In the genomic region with DNA sequence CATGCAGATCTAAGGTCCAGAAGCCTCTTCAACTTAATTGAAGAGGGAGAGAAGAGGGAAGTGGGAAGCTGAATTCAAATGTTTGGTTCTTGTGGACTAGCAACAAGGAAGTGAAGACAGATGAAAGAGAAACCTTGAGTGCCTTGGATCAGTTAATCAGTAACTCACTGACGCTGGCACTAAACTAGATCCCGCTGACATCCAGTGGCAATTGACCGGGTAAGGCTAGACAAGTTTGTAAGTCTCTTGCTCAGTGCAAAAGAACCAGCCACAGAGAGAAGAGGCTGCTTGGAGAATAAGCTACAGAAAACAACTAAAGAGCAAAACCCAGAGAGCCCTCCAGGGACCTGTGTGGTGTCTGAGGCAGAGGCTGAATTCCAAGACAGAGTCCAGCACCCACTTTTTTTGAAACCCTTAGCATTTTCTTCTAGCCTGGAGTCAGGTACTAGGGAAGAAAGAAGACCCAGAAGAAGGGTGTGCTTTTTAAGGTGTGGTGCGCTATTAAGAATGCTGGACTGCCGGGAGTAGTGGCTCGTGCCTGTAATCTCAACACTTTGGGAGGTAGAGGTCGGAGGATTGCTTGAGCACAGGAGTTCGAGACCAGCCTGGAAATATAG, we compare ENCODE assay signal across 8 cellular contexts. TPM values are rescaled to one million over a fixed set of nuclear protein-coding genes. Genes with fewer than 3 reads are reported as not detected.
DNase-seq lines count a peak whose midpoint lies in the region; ATAC-seq and TF ChIP-seq lines count a peak whose summit lies in the region.

No MANE protein-coding gene starts in this region.

- no peaks in the 10 kb centered on the region for H3F3A ChIP-seq in PC-9 (ENCODE audit: insufficient read depth, low read depth)

- intact Hi-C loops in PC-9 (cut with micrococcal nuclease; ENCODE audit: unreplicated experiment), result no loop called here
- intact Hi-C loops in CD4-positive, alpha-beta T cell (cut with DNase I, micrococcal nuclease), result no loop called here

- H3K36me3 Mint-ChIP-seq in nephron (ENCODE audit: low read depth), result peaks cover 9% of the 10 kb centered on the region
- no peaks in the 10 kb centered on the region for H3K36me3 Mint-ChIP-seq in glutamatergic neuron (ENCODE audit: unreplicated experiment)
- H3K36me3 Mint-ChIP-seq in CD4-positive, alpha-beta T cell (ENCODE audit: low read depth), result no peaks in the 10 kb centered on the region
- no peaks in the 10 kb centered on the region for H3K36me3 Mint-ChIP-seq in activated CD8-positive, alpha-beta T cell treated with anti-CD3 and anti-CD28 coated beads, Interleukin-2, amount 10 ng/mL, durations not matched to agents 7 days and 5 days (ENCODE audit: low read depth)

- BruUV-seq in PC-9 (replicated peaks; lab: Mats Ljungman, UMichigan), result no TSS peak

- peaks cover 29% of the 10 kb centered on the region for H3K4me1 Mint-ChIP-seq in nephron
- H3K4me1 Mint-ChIP-seq in glutamatergic neuron (ENCODE audit: low read depth, unreplicated experiment), result peaks cover 3% of the 10 kb centered on the region
- peaks cover 6% of the 10 kb centered on the region for H3K4me1 Mint-ChIP-seq in CD4-positive, alpha-beta T cell (ENCODE audit: low read depth)
- no peaks in the 10 kb centered on the region for H3K4me1 Mint-ChIP-seq in activated CD8-positive, alpha-beta T cell treated with anti-CD3 and anti-CD28 coated beads, Interleukin-2, amount 10 ng/mL, durations not matched to agents 7 days and 5 days (ENCODE audit: low read depth)

- no peak for TF ChIP-seq CTCF in PC-9 (conservative IDR thresholded peaks at IDR 0.05)
- no peak for TF ChIP-seq CTCF in nephron (IDR thresholded peaks at IDR 0.05; ENCODE audit: unreplicated experiment in 3 of 3)
- no peak for TF ChIP-seq CTCF in glutamatergic neuron (IDR thresholded peaks at IDR 0.05; ENCODE audit: partially characterized antibody, unreplicated experiment)
- TF ChIP-seq CTCF in CD4-positive, alpha-beta T cell (IDR thresholded peaks at IDR 0.05), result no peak

- H3K27ac Mint-ChIP-seq in nephron (peak overlapping the region; percentile 96 to 99 (median 97)), glutamatergic neuron (ENCODE audit: unreplicated experiment) (no peak overlapping the region)
- H3K27ac Mint-ChIP-seq in CD4-positive, alpha-beta T cell, result no peak overlapping the region
- no peak overlapping the region for H3K27ac Mint-ChIP-seq in activated CD8-positive, alpha-beta T cell treated with anti-CD3 and anti-CD28 coated beads, Interleukin-2, amount 10 ng/mL, durations not matched to agents 7 days and 5 days

- H4K20me1 ChIP-seq in PC-9 (ENCODE audit: insufficient read depth), result no peaks in the 10 kb centered on the region

- no peak overlapping the region for H3K27ac ChIP-seq in PC-9
- no peak overlapping the region for H3K27ac ChIP-seq in CD4-positive, alpha-beta T cell (ENCODE audit: low read depth, low read length)

- H3K79me2 ChIP-seq in PC-9 (ENCODE audit: low read depth), result no peaks in the 10 kb centered on the region

- H3K9me3 Mint-ChIP-seq in nephron (no peaks in the 10 kb centered on the region), glutamatergic neuron (ENCODE audit: unreplicated experiment) (no peaks in the 10 kb centered on the region)
- H3K9me3 Mint-ChIP-seq in CD4-positive, alpha-beta T cell, result no peaks in the 10 kb centered on the region
- H3K9me3 Mint-ChIP-seq in activated CD8-positive, alpha-beta T cell treated with anti-CD3 and anti-CD28 coated beads, Interleukin-2, amount 10 ng/mL, durations not matched to agents 7 days and 5 days (ENCODE audit: insufficient read depth), result no peaks in the 10 kb centered on the region

- 0 out of 2 replicates have a peak overlapping the region, but pooled peaks have one; percentile 18 for H2AFZ ChIP-seq in PC-9

- H3K27me3 ChIP-seq in PC-9 (ENCODE audit: insufficient read depth, low read depth), result no peaks in the 10 kb centered on the region
- peaks cover 23% of the 10 kb centered on the region for H3K27me3 ChIP-seq in CD4-positive, alpha-beta T cell (ENCODE audit: control insufficient read depth, insufficient read depth, low read length)

- H3K4me2 ChIP-seq in PC-9, result no peak overlapping the region

- no peak overlapping the region for H3K4me3 ChIP-seq in PC-9

- CTCF ChIA-PET in PC-9 (lab: Charles Lee), result no interaction called here
- CTCF ChIA-PET in CD4-positive, alpha-beta T cell (lab: Charles Lee), result no interaction called here
- CTCF ChIA-PET in activated CD8-positive, alpha-beta T cell treated with anti-CD3 and anti-CD28 coated beads, Interleukin-2, amount 10 ng/mL, durations not matched to agents 7 days and 5 days (lab: Charles Lee), result interaction anchor here (1.4 kb wide), 1 partner anchor 68 kb away, joined by 4 read pairs; the partner anchor contains the start of gene C3orf33

- H3K36me3 ChIP-seq in PC-9 (ENCODE audit: low read depth), result no peaks in the 10 kb centered on the region

- peak; percentile 91 for ATAC-seq in GM19023 (IDR thresholded peaks at IDR 0.05; ENCODE audit: unreplicated experiment)
- peak; percentile 92 for ATAC-seq in HG03045 (IDR thresholded peaks at IDR 0.05; ENCODE audit: unreplicated experiment)
- no peak for ATAC-seq in CD4-positive, alpha-beta T cell (ENCODE audit: poor library complexity)
- no peak for ATAC-seq in activated CD8-positive, alpha-beta T cell treated with anti-CD3 and anti-CD28 coated beads, Interleukin-2, amount 10 ng/mL, durations not matched to agents 7 days and 5 days

- DNase-seq in PC-9, result no peak
- no peak for DNase-seq in glutamatergic neuron
- DNase-seq in CD4-positive, alpha-beta T cell, result no peak
- DNase-seq in activated CD8-positive, alpha-beta T cell treated with anti-CD3 and anti-CD28 coated beads, Interleukin-2, amount 10 ng/mL, durations not matched to agents 7 days and 5 days, result no peak
- DNase-seq in iPS-NIHi7 (ENCODE audit: extremely low spot score), result no peak

- H3K9me2 ChIP-seq in PC-9 (ENCODE audit: insufficient read depth), result no peaks in the 10 kb centered on the region

- H3K27me3 Mint-ChIP-seq in nephron (ENCODE audit: low read depth) (peaks cover 21% of the 10 kb centered on the region), glutamatergic neuron (ENCODE audit: unreplicated experiment) (no peaks in the 10 kb centered on the region)
- peaks cover 53% of the 10 kb centered on the region for H3K27me3 Mint-ChIP-seq in CD4-positive, alpha-beta T cell
- peaks cover 31% of the 10 kb centered on the region for H3K27me3 Mint-ChIP-seq in activated CD8-positive, alpha-beta T cell treated with anti-CD3 and anti-CD28 coated beads, Interleukin-2, amount 10 ng/mL, durations not matched to agents 7 days and 5 days (ENCODE audit: low read depth)

- H3K4me1 ChIP-seq in PC-9 (replicated peaks; ENCODE audit: insufficient read depth), result 0 out of 2 replicates have a peak, but pooled peaks cover 5% of the 10 kb centered on the region

- no peaks in the 10 kb centered on the region for H3K9me3 ChIP-seq in PC-9 (ENCODE audit: insufficient read depth, low read depth)
- H3K9me3 ChIP-seq in CD4-positive, alpha-beta T cell (ENCODE audit: control insufficient read depth, low read length), result no peaks in the 10 kb centered on the region

- POLR2A ChIA-PET in PC-9 (lab: Charles Lee; ENCODE audit: unreplicated experiment), result no interaction called here
- POLR2A ChIA-PET in CD4-positive, alpha-beta T cell (lab: Charles Lee), result interaction anchor here (0.6 kb wide), 1 partner anchor 1613 kb away, joined by 3 read pairs; no protein-coding TSS in a partner anchor
- POLR2A ChIA-PET in activated CD8-positive, alpha-beta T cell treated with anti-CD3 and anti-CD28 coated beads, Interleukin-2, amount 10 ng/mL, durations not matched to agents 7 days and 5 days (lab: Charles Lee), result no interaction called here

- H3K4me3 Mint-ChIP-seq in nephron (peak overlapping the region; percentile 31 to 76 (median 49)), glutamatergic neuron (ENCODE audit: unreplicated experiment) (no peak overlapping the region)
- no peak overlapping the region for H3K4me3 Mint-ChIP-seq in CD4-positive, alpha-beta T cell
- H3K4me3 Mint-ChIP-seq in activated CD8-positive, alpha-beta T cell treated with anti-CD3 and anti-CD28 coated beads, Interleukin-2, amount 10 ng/mL, durations not matched to agents 7 days and 5 days, result no peak overlapping the region

RNA-seq across cellular contexts. Expression of gene PLCH1, which starts 6.9 kb away (rescaled TPM):
- total RNA-seq in PC-9 (2021) (0.73 and 1.4 TPM in 2 replicates), glutamatergic neuron (ENCODE audit: unreplicated experiment) (1.1 TPM)
- total RNA-seq in CD4-positive, alpha-beta T cell, result under 1 TPM; 0.03 to 0.20 TPM
- 1 to 10 TPM; 2.0 to 2.4 TPM for total RNA-seq in activated CD8-positive, alpha-beta T cell treated with anti-CD3 and anti-CD28 coated beads, Interleukin-2, amount 10 ng/mL, durations not matched to agents 7 days and 5 days

Comparison
In these comparisons a context has a peak if more than half of its experiments do, and no peak if none do; other contexts are left out.
1. ATAC-seq: peak in GM19023 (single experiment) and HG03045 (single experiment); none in CD4-positive, alpha-beta T cell (single experiment) and activated CD8-positive, alpha-beta T cell treated with anti-CD3 and anti-CD28 coated beads, Interleukin-2, amount 10 ng/mL, durations not matched to agents 7 days and 5 days (single experiment).
2. H3K27ac Mint-ChIP-seq: peak in nephron (3 of 3); none in glutamatergic neuron (single experiment), CD4-positive, alpha-beta T cell (single experiment) and activated CD8-positive, alpha-beta T cell treated with anti-CD3 and anti-CD28 coated beads, Interleukin-2, amount 10 ng/mL, durations not matched to agents 7 days and 5 days (single experiment).
3. H3K4me3 Mint-ChIP-seq: peak in nephron (3 of 3); none in glutamatergic neuron (single experiment), CD4-positive, alpha-beta T cell (single experiment) and activated CD8-positive, alpha-beta T cell treated with anti-CD3 and anti-CD28 coated beads, Interleukin-2, amount 10 ng/mL, durations not matched to agents 7 days and 5 days (single experiment).